20 cellular contexts compared by ENCODE assay signal in genomic region chr11:45592581-45592980, GRCh38.
"Had no signal": no experiment of that assay in that cellular context is flagged by ENCODE, and none has a peak within 500 bp of the region (broad histone marks: within the 10 kb centered on the region; RNA-seq: fewer than 3 reads in every experiment).

No MANE protein-coding gene starts in this region.

- H3K4me1 ChIP-seq: lower lobe of right lung, prostate gland, tibial nerve, upper lobe of left lung had no signal

- H3K36me3 Mint-ChIP-seq: naive B cell; natural killer cell treated with Interleukin-12 subunit alpha and Interleukin-12 subunit beta and Interleukin-15 and Interleukin-18, amount 100 ng/mL, for 72 hours; stimulated activated naive B cell treated with anti-CD40 and anti-IgM and Interleukin-4, amounts not matched to agents 10 μg/mL and 1 μg/mL and 100 μg/mL, for 72 hours had no signal

- H3K27me3 Mint-ChIP-seq: stimulated activated naive CD8-positive, alpha-beta T cell treated with anti-CD3 and anti-CD28 coated beads, Interleukin-15, Interleukin-2, amounts not matched to agents 100 ng/mL and 50 ng/mL, for 24 hours had no signal

- H3K4me3 ChIP-seq: coronary artery, lower lobe of right lung, prostate gland, thoracic aorta, tibial nerve, upper lobe of left lung had no signal

- H3K9me3 ChIP-seq: lower lobe of right lung, prostate gland, thoracic aorta, tibial nerve, upper lobe of left lung had no signal

- H3K4me3 Mint-ChIP-seq: naive B cell; natural killer cell treated with Interleukin-12 subunit alpha and Interleukin-12 subunit beta and Interleukin-15 and Interleukin-18, amount 100 ng/mL, for 72 hours; stimulated activated naive B cell treated with anti-CD40 and anti-IgM and Interleukin-4, amounts not matched to agents 10 μg/mL and 1 μg/mL and 100 μg/mL, for 72 hours; stimulated activated naive CD8-positive, alpha-beta T cell treated with anti-CD3 and anti-CD28 coated beads, Interleukin-15, Interleukin-2, amounts not matched to agents 100 ng/mL and 50 ng/mL, for 24 hours had no signal

- H3K27me3 ChIP-seq: tibial nerve, upper lobe of left lung had no signal

- H3K9me3 Mint-ChIP-seq: natural killer cell treated with Interleukin-12 subunit alpha and Interleukin-12 subunit beta and Interleukin-15 and Interleukin-18, amount 100 ng/mL, for 72 hours; stimulated activated naive CD8-positive, alpha-beta T cell treated with anti-CD3 and anti-CD28 coated beads, Interleukin-15, Interleukin-2, amounts not matched to agents 100 ng/mL and 50 ng/mL, for 24 hours had no signal

- H3K27ac Mint-ChIP-seq: naive B cell; natural killer cell treated with Interleukin-12 subunit alpha and Interleukin-12 subunit beta and Interleukin-15 and Interleukin-18, amount 100 ng/mL, for 72 hours; stimulated activated naive B cell treated with anti-CD40 and anti-IgM and Interleukin-4, amounts not matched to agents 10 μg/mL and 1 μg/mL and 100 μg/mL, for 72 hours; stimulated activated naive CD8-positive, alpha-beta T cell treated with anti-CD3 and anti-CD28 coated beads, Interleukin-15, Interleukin-2, amounts not matched to agents 100 ng/mL and 50 ng/mL, for 24 hours had no signal

- DNase-seq: dermis blood vessel endothelial cell; effector memory CD4-positive, alpha-beta T cell; erythroblast; head of caudate nucleus; left ventricle myocardium superior; lower lobe of right lung; naive B cell; nucleus accumbens; right cardiac atrium; small intestine; stimulated activated CD4-positive, alpha-beta T cell treated with anti-CD3 and anti-CD28 coated beads, Interleukin-15, amount 100 ng/mL, for 24 hours; stimulated activated CD4-positive, alpha-beta T cell treated with anti-CD3 and anti-CD28 coated beads, Interleukin-2, amount 100 ng/mL, for 48 hours; stimulated activated naive B cell treated with anti-CD40 and anti-IgM and Interleukin-4, amounts not matched to agents 10 μg/mL and 1 μg/mL and 100 μg/mL, for 72 hours; upper lobe of left lung had no signal

- H3K27ac ChIP-seq: coronary artery, lower lobe of right lung, prostate gland, thoracic aorta, tibial nerve, upper lobe of left lung had no signal

- H3K4me1 Mint-ChIP-seq: naive B cell; stimulated activated naive B cell treated with anti-CD40 and anti-IgM and Interleukin-4, amounts not matched to agents 10 μg/mL and 1 μg/mL and 100 μg/mL, for 72 hours had no signal

- H3K36me3 ChIP-seq: lower lobe of right lung, prostate gland, thoracic aorta, tibial nerve, upper lobe of left lung had no signal

- ATAC-seq: left ventricle myocardium superior; lower lobe of right lung; natural killer cell treated with Interleukin-12 subunit alpha and Interleukin-12 subunit beta and Interleukin-15 and Interleukin-18, amount 100 ng/mL, for 72 hours; right cardiac atrium; stimulated activated naive B cell treated with anti-CD40 and anti-IgM and Interleukin-4, amounts not matched to agents 10 μg/mL and 1 μg/mL and 100 μg/mL, for 72 hours had no signal
